18 cellular contexts compared by ENCODE assay signal in the genomic region with DNA sequence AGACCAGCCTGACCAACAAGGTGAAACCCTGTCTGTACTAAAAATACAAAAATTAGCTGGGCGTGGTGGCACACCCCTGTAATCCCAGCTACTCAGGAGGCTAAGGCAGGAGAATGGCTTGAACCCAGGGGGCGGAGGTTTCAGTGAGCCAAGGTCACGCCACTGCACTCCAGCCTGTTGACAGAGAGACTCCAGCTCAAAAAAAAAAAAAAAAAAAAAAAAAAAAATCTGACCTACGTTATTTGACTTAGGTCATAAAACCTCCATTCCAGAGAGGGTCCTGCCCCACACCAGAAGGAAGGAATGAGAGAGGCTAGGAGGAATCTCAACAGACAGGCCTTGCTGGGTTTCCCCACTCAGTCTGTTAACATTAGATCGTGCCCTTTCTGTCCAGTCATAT. TPM values are rescaled to one million over a fixed set of nuclear protein-coding genes. Genes with fewer than 3 reads are reported as not detected.
"Had no signal": no experiment of that assay in that cellular context is flagged by ENCODE, and none has a peak within 500 bp of the region (broad histone marks: within the 10 kb centered on the region; RNA-seq: fewer than 3 reads in every experiment).

No MANE protein-coding gene starts in this region.

RNA-seq across cellular contexts. Expression of a gene that starts 2.0 kb away (rescaled TPM):
- total RNA-seq: cerebellum, endothelial cell of umbilical vein, epithelial cell of proximal tubule, esophagus muscularis mucosa, foreskin keratinocyte, gastroesophageal sphincter, heart left ventricle, liver, lung, osteoblast, prostate gland, right atrium auricular region, sciatic nerve, subcutaneous adipose tissue, thyroid gland, upper lobe of left lung had no signal
- polyA plus RNA-seq: endothelial cell of umbilical vein; foreskin keratinocyte; heart left ventricle; liver; lung; naive thymus-derived CD4-positive, alpha-beta T cell had no signal

RNA-seq across cellular contexts. Expression of a gene that starts 31.6 kb away (rescaled TPM):
- total RNA-seq: endothelial cell of umbilical vein, epithelial cell of proximal tubule, foreskin keratinocyte, osteoblast, temporal lobe, thyroid gland had no signal
- polyA plus RNA-seq: endothelial cell of umbilical vein, foreskin keratinocyte had no signal
